ENCODE assay signal across 26 cellular contexts in the genomic region with DNA sequence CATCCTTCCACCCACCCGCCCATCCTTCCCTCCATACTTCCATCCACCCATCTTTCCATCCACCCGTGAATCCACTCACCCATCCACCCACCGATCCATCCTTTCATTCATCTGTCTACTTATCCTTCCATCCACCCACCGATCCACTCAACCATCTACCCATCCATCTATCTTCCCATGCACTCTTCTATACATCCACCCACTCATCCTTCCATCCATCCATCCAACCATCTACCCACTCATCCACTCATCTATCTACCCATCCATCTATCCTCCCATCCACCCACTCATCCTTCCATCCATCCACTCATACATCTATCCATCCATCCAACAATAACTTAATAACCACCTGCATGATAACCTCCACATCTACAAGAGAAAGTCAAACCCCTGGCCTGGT. TPM values are rescaled to one million over a fixed set of nuclear protein-coding genes. Genes with fewer than 3 reads are reported as not detected.
DNase-seq lines count a peak whose midpoint lies in the region; ATAC-seq, FAIRE-seq and TF ChIP-seq lines count a peak whose summit lies in the region.
"Had no signal": no experiment of that assay in that cellular context is flagged by ENCODE, and none has a peak within 500 bp of the region (broad histone marks: within the 10 kb centered on the region; RNA-seq: fewer than 3 reads in every experiment).

No MANE protein-coding gene starts in this region.

- H3K36me3 Mint-ChIP-seq in astrocyte (ENCODE audit: low read depth, unreplicated experiment): no peaks in the 10 kb centered on the region
- H3K36me3 Mint-ChIP-seq: CD14-positive monocyte; CD4-positive, alpha-beta memory T cell; CD4-positive, CD25-positive, alpha-beta regulatory T cell; CD8-positive, alpha-beta memory T cell had no signal

- H3K9me3 ChIP-seq in HEK293 (ENCODE audit: control insufficient read depth, insufficient read depth, low read depth, low read length): no peaks in the 10 kb centered on the region
- no peaks in the 10 kb centered on the region for H3K9me3 ChIP-seq in astrocyte (ENCODE audit: insufficient read depth, low read depth, low read length)
- no peaks in the 10 kb centered on the region for H3K9me3 ChIP-seq in H1 (ENCODE audit: insufficient read depth in 2 of 2, low read depth in 1 of 2, low read length in 1 of 2)
- H3K9me3 ChIP-seq: A549; BLaER1 treated with 17β-estradiol and CSF1 and Interleukin-3, amounts not matched to agents 10 nM and 100 nM had no signal

- no peak overlapping the region for H3K14ac ChIP-seq in H1 (ENCODE audit: insufficient read length)

- no peak overlapping the region for H2BK15ac ChIP-seq in H1 (ENCODE audit: low read length)

- H3K4ac ChIP-seq in H1 (replicated peaks; ENCODE audit: insufficient read length, low read depth, low read length): no peak overlapping the region

- no peak overlapping the region for H3K23ac ChIP-seq in H1 (ENCODE audit: insufficient read length)

- no peak overlapping the region for H2BK120ac ChIP-seq in H1 (replicated peaks; ENCODE audit: low read depth, low read length)

- no peak overlapping the region for H2BK5ac ChIP-seq in H1 (ENCODE audit: low read depth, low read length)

- H3K56ac ChIP-seq in H1 (replicated peaks; ENCODE audit: insufficient read length, low read depth, low read length): peak overlapping the region; percentile 59

- POLR2A ChIA-PET in HEK293 (lab: Yijun Ruan, JAX): no interaction called here
- POLR2A ChIA-PET in H1 (lab: Charles Lee; ENCODE audit: partially characterized antibody): interaction anchor here (0.7 kb wide), 1 partner anchor 26 kb away, joined by 3 read pairs; no protein-coding TSS in a partner anchor

- peaks cover 4% of the 10 kb centered on the region; the same call in 1 of the 2 replicates for H3K79me1 ChIP-seq in H1 (ENCODE audit: low read depth, low read length)

- DNase-seq in astrocyte (ENCODE audit: low read depth) (no peak), H1 (ENCODE audit: low read depth in 1 of 2, low spot score in 2 of 2) (no peak), DMS53 treated with DMSO at 0.1 percent for 48 hours (lab: John Stamatoyannopoulos, UW; ENCODE audit: unreplicated experiment) (no peak), C1 segment of cervical spinal cord (lab: John Stamatoyannopoulos, UW) (no peak)
- DNase-seq: AML-193; CD4-positive, alpha-beta memory T cell; CD4-positive, CD25-positive, alpha-beta regulatory T cell; CD8-positive, alpha-beta memory T cell; COR-L47; DMS79; DND-41; EL; GDM1 had no signal

- H3K4me3 ChIP-seq in HEK293 (ENCODE audit: low read depth, low read length): no peak overlapping the region
- H3K4me3 ChIP-seq in astrocyte (ENCODE audit: insufficient read depth, low read depth, low read length): no peak overlapping the region
- no peak overlapping the region for H3K4me3 ChIP-seq in H1 (ENCODE audit: extremely low read depth in 1 of 4, insufficient read depth in 2 of 4, low read depth in 3 of 4, low read length in 4 of 4)
- H3K4me3 ChIP-seq: A549; BLaER1 treated with 17β-estradiol and CSF1 and Interleukin-3, amounts not matched to agents 10 nM and 100 nM; GM12878 had no signal

- H3K4me3 Mint-ChIP-seq in astrocyte (ENCODE audit: unreplicated experiment): peak overlapping the region; percentile 1
- H3K4me3 Mint-ChIP-seq: B cell; CD14-positive monocyte; CD4-positive, alpha-beta memory T cell; CD4-positive, CD25-positive, alpha-beta regulatory T cell; CD8-positive, alpha-beta memory T cell had no signal

- H3K4me1 Mint-ChIP-seq in astrocyte (ENCODE audit: low read depth, unreplicated experiment): peaks cover 8% of the 10 kb centered on the region
- H3K4me1 Mint-ChIP-seq: B cell; CD14-positive monocyte; CD4-positive, alpha-beta memory T cell; CD4-positive, CD25-positive, alpha-beta regulatory T cell; CD8-positive, alpha-beta memory T cell had no signal

- H2AFZ ChIP-seq in astrocyte (ENCODE audit: low read depth, low read length): no peak overlapping the region
- no peak overlapping the region for H2AFZ ChIP-seq in H1 (ENCODE audit: low read length)

- 88 to 100% methylated on average over 3 to 4 of the region's 4 CpGs for WGBS in H1 (ENCODE audit: extremely low coverage in 1 of 2, insufficient coverage in 1 of 2, insufficient read length in 1 of 2, insufficient replicate concordance in 2 of 2, low coverage in 1 of 2, low lambda C conversion rate in 2 of 2, missing lambda C conversion rate in 1 of 2), 2 experiments

- no peaks in the 10 kb centered on the region for H3K9me3 Mint-ChIP-seq in astrocyte (ENCODE audit: unreplicated experiment)
- H3K9me3 Mint-ChIP-seq: CD8-positive, alpha-beta memory T cell had no signal

- no peak overlapping the region for H3K9ac ChIP-seq in astrocyte (ENCODE audit: low read length)
- H3K9ac ChIP-seq in H1 (replicated peaks in 1 of 4; ENCODE audit: extremely low read depth in 1 of 4, low read depth in 3 of 4, low read length in 3 of 4): no peak overlapping the region
- H3K9ac ChIP-seq: BLaER1 treated with 17β-estradiol and CSF1 and Interleukin-3, amounts not matched to agents 10 nM and 100 nM had no signal

- FAIRE-seq in astrocyte (lab: Jason Lieb, UNC) (no peak), H1 (lab: Jason Lieb, UNC) (no peak)
- FAIRE-seq: A549, D721Med, GM12878, GM12892, GM18507 had no signal

- H2BK20ac ChIP-seq in H1 (ENCODE audit: low read length): no peak overlapping the region

- TF ChIP-seq RAD21 in H1 (IDR thresholded peaks at IDR 0.05 in 1 of 2, conservative IDR thresholded peaks at IDR 0.05 in 1 of 2; ENCODE audit: low read depth in 2 of 2, low read length in 2 of 2): no peak

- peaks cover 5% of the 10 kb centered on the region for H3K4me1 ChIP-seq in HEK293 (ENCODE audit: control insufficient read depth, insufficient read depth, low read length)
- peaks cover 42% of the 10 kb centered on the region for H3K4me1 ChIP-seq in astrocyte (ENCODE audit: insufficient read depth, low read length)
- H3K4me1 ChIP-seq in H1 (replicated peaks in 1 of 4; ENCODE audit: control insufficient read depth in 3 of 4, insufficient read depth in 4 of 4, low read length in 3 of 4): no peaks in the 10 kb centered on the region

- peaks cover 13% of the 10 kb centered on the region for H3K27me3 Mint-ChIP-seq in astrocyte (ENCODE audit: low read depth, unreplicated experiment)
- H3K27me3 Mint-ChIP-seq: CD4-positive, CD25-positive, alpha-beta regulatory T cell had no signal

- peaks cover 43% of the 10 kb centered on the region for H3K79me2 ChIP-seq in astrocyte (ENCODE audit: insufficient read depth, low read length)
- no peaks in the 10 kb centered on the region for H3K79me2 ChIP-seq in H1 (ENCODE audit: control insufficient read depth in 1 of 2, insufficient read depth in 2 of 2, low read length in 2 of 2)

- H2AK5ac ChIP-seq in H1 (ENCODE audit: low read depth, low read length): no peak overlapping the region

- H3K4me2 ChIP-seq in astrocyte (ENCODE audit: low read length): no peak overlapping the region
- H3K4me2 ChIP-seq in H1 (ENCODE audit: insufficient read depth in 1 of 2, low read depth in 2 of 2, low read length in 2 of 2): no peak overlapping the region
- H3K4me2 ChIP-seq: A549 had no signal

- no peak for TF ChIP-seq EP300 in H1 (IDR thresholded peaks at IDR 0.05; ENCODE audit: borderline replicate concordance in 1 of 2, low read depth in 2 of 2, low read length in 2 of 2)

- no peak overlapping the region for H2BK12ac ChIP-seq in H1 (ENCODE audit: low read depth, low read length)

- CTCF ChIA-PET in HEK293 (lab: Yijun Ruan, JAX) (no interaction called here), H1 (lab: Charles Lee; ENCODE audit: partially characterized antibody) (interaction anchor here (1.5 kb wide), 1 partner anchor 65 kb away, joined by 5 read pairs; no protein-coding TSS in a partner anchor)

- H4K5ac ChIP-seq in H1 (ENCODE audit: insufficient read length, low read depth, low read length): no peak overlapping the region

- TF ChIP-seq CTCF in HEK293 (tag by site-specific recombination; IDR thresholded peaks at IDR 0.05) (no peak), astrocyte (IDR thresholded peaks at IDR 0.05; ENCODE audit: insufficient read depth, low read depth, low read length) (no peak), H1 (IDR thresholded peaks at IDR 0.05; ENCODE audit: control extremely low read depth in 1 of 3, insufficient read depth in 1 of 3, low read depth in 1 of 3, low read length in 3 of 3) (no peak)

- no peak for TF ChIP-seq POLR2A in H1 (IDR thresholded peaks at IDR 0.05; ENCODE audit: control extremely low read depth in 1 of 2, low read depth in 2 of 2, low read length in 2 of 2)

- no peaks in the 10 kb centered on the region for H3K27me3 ChIP-seq in astrocyte (ENCODE audit: insufficient read depth, low read length)
- no peaks in the 10 kb centered on the region for H3K27me3 ChIP-seq in H1 (replicated peaks in 1 of 4; ENCODE audit: control insufficient read depth in 3 of 4, extremely low read depth in 1 of 4, insufficient read depth in 3 of 4, low read length in 3 of 4)

- no peak overlapping the region for H4K8ac ChIP-seq in H1 (ENCODE audit: extremely low read depth, insufficient read depth, low read length)

- no peak overlapping the region for H4K91ac ChIP-seq in H1 (replicated peaks; ENCODE audit: insufficient read length, low read length)

- no peaks in the 10 kb centered on the region for H3K36me3 ChIP-seq in HEK293 (ENCODE audit: control insufficient read depth in 2 of 2, insufficient read depth in 1 of 2, low read length in 2 of 2)
- H3K36me3 ChIP-seq in astrocyte (ENCODE audit: insufficient read depth, low read length): no peaks in the 10 kb centered on the region
- H3K36me3 ChIP-seq in H1 (ENCODE audit: control insufficient read depth in 2 of 4, insufficient read depth in 4 of 4, low read length in 3 of 4): no peaks in the 10 kb centered on the region
- H3K36me3 ChIP-seq: BLaER1 treated with 17β-estradiol and CSF1 and Interleukin-3, amounts not matched to agents 10 nM and 100 nM had no signal

- H4K20me1 ChIP-seq in astrocyte (ENCODE audit: insufficient read depth, low read length): peaks cover 65% of the 10 kb centered on the region
- peaks cover 0 to 2% of the 10 kb centered on the region in 2 experiments for H4K20me1 ChIP-seq in H1 (replicated peaks in 1 of 2; ENCODE audit: control insufficient read depth in 1 of 2, insufficient read depth in 2 of 2, low read length in 2 of 2)

- H3K18ac ChIP-seq in H1 (ENCODE audit: extremely low read depth, low read length): no peak overlapping the region

- no peak overlapping the region for H3K27ac Mint-ChIP-seq in astrocyte (ENCODE audit: unreplicated experiment)
- H3K27ac Mint-ChIP-seq: B cell; CD14-positive monocyte; CD4-positive, CD25-positive, alpha-beta regulatory T cell; CD8-positive, alpha-beta memory T cell had no signal

- peaks cover 7% of the 10 kb centered on the region; the same call in 1 of the 2 replicates for H3K23me2 ChIP-seq in H1 (ENCODE audit: low read depth, low read length)

- H3K27ac ChIP-seq in HEK293 (ENCODE audit: extremely low read depth, low read depth, low read length) (no peak overlapping the region), astrocyte (ENCODE audit: low read depth, low read length) (no peak overlapping the region), H1 (ENCODE audit: low read depth, low read length) (no peak overlapping the region)
- H3K27ac ChIP-seq: 22Rv1; BLaER1 treated with 17β-estradiol and CSF1 and Interleukin-3, amounts not matched to agents 10 nM and 100 nM had no signal

- ATAC-seq in activated CD4-positive, CD25-positive, alpha-beta regulatory T cell treated with anti-CD3 and anti-CD28 coated beads, Interleukin-2, amount 50 U/mL, for 24 hours: no peak
- ATAC-seq: A549, GM12878 had no signal

RNA-seq across cellular contexts. Expression of a gene that starts 47.3 kb away (rescaled TPM):
- total RNA-seq in astrocyte: 1.6 and 1.7 TPM in 2 replicates
- total RNA-seq in H1 (2021; fragmentation: NEBNext Ultra II Directional; extraction: Animal tissue kit (Norgen Biotek cat#: 25700)): 0.13 and 0.24 TPM in 2 replicates
- 0.14 and 0.24 TPM in 2 replicates for polyA plus RNA-seq in H1 (2011; rRNA removed)
- polyA plus RNA-seq in H1 (2011; cell fraction: cytosol; rRNA removed): 0.12 TPM
- polyA plus RNA-seq in H1 (2011; cell fraction: nucleus; rRNA removed): 0.27 TPM
- polyA plus RNA-seq in H1 (2012, experiment 1 of 2): 0.14 to 0.46 TPM (median 0.23 TPM) in 4 replicates
- 0.29 TPM for polyA plus RNA-seq in H1 (2012, experiment 2 of 2)
- polyA plus RNA-seq in H1 (2013, experiment 1 of 2): 0.08 TPM
- polyA plus RNA-seq in H1 (2013, experiment 2 of 2): 0.13 TPM
- polyA minus RNA-seq in H1 (2011; rRNA and poly(A)+ RNA removed): 0.16 and 0.17 TPM in 2 replicates
- polyA minus RNA-seq in H1 (2011; cell fraction: cytosol; rRNA and poly(A)+ RNA removed): not detected
- polyA minus RNA-seq in H1 (2011; cell fraction: nucleus; rRNA and poly(A)+ RNA removed): 0.30 TPM
- total RNA-seq: CD4-positive, alpha-beta memory T cell; CD4-positive, CD25-positive, alpha-beta regulatory T cell; CD8-positive, alpha-beta memory T cell; G401; GM12878 had no signal
- polyA plus RNA-seq: BJ; CD14-positive monocyte; CD4-positive, alpha-beta memory T cell; CD4-positive, CD25-positive, alpha-beta regulatory T cell; CD8-positive, alpha-beta memory T cell had no signal
